ENCODE assay signal across 10 cellular contexts in genomic region chr4:182809417-182810102, GRCh38.
DNase-seq lines count a peak whose midpoint lies in the region; ATAC-seq, FAIRE-seq and TF ChIP-seq lines count a peak whose summit lies in the region.
"Had no signal": no experiment of that assay in that cellular context is flagged by ENCODE, and none has a peak within 500 bp of the region (broad histone marks: within the 10 kb centered on the region; RNA-seq: fewer than 3 reads in every experiment).

No MANE protein-coding gene starts in this region.

- TF ChIP-seq CTCF in DOHH2 (IDR thresholded peaks at IDR 0.05; ENCODE audit: low read depth, low read length, poor library complexity, severe bottlenecking) (peak; percentile 33), astrocyte (IDR thresholded peaks at IDR 0.05; ENCODE audit: insufficient read depth, low read depth, low read length) (no peak)

- no peak overlapping the region for H3K4me3 Mint-ChIP-seq in astrocyte (ENCODE audit: unreplicated experiment)

- H3K9ac ChIP-seq in astrocyte (ENCODE audit: low read length): no peak overlapping the region

- H3K27me3 Mint-ChIP-seq in astrocyte (ENCODE audit: low read depth, unreplicated experiment): no peaks in the 10 kb centered on the region

- H3K4me3 ChIP-seq in DOHH2 (ENCODE audit: low read length) (no peak overlapping the region), astrocyte (ENCODE audit: insufficient read depth, low read depth, low read length) (no peak overlapping the region)
- H3K4me3 ChIP-seq: K562 had no signal

- H3K27ac ChIP-seq in DOHH2 (ENCODE audit: low read depth, low read length) (no peak overlapping the region), astrocyte (ENCODE audit: low read depth, low read length) (peak overlapping the region; percentile 7)

- no peak overlapping the region for H2AFZ ChIP-seq in astrocyte (ENCODE audit: low read depth, low read length)

- H3K36me3 ChIP-seq in DOHH2 (ENCODE audit: control insufficient read depth, low read length): no peaks in the 10 kb centered on the region
- no peaks in the 10 kb centered on the region for H3K36me3 ChIP-seq in astrocyte (ENCODE audit: insufficient read depth, low read length)

- no peak overlapping the region for H3K4me2 ChIP-seq in DOHH2 (ENCODE audit: low read length)
- peak overlapping the region; percentile 12 for H3K4me2 ChIP-seq in astrocyte (ENCODE audit: low read length)

- peaks cover 11% of the 10 kb centered on the region; the same call in 1 of the 2 replicates for H3K9me3 ChIP-seq in DOHH2 (ENCODE audit: control insufficient read depth, insufficient read depth, low read length)
- H3K9me3 ChIP-seq in astrocyte (ENCODE audit: insufficient read depth, low read depth, low read length): peaks cover 19% of the 10 kb centered on the region

- FAIRE-seq in astrocyte (lab: Jason Lieb, UNC): no peak
- FAIRE-seq: endothelial cell of umbilical vein, K562 had no signal

- H3K36me3 Mint-ChIP-seq in astrocyte (ENCODE audit: low read depth, unreplicated experiment): peaks cover 4% of the 10 kb centered on the region

- H3K4me1 Mint-ChIP-seq in astrocyte (ENCODE audit: low read depth, unreplicated experiment): peaks cover 6% of the 10 kb centered on the region

- no peaks in the 10 kb centered on the region for H3K27me3 ChIP-seq in DOHH2 (ENCODE audit: control insufficient read depth, low read length)
- H3K27me3 ChIP-seq in astrocyte (ENCODE audit: insufficient read depth, low read length): no peaks in the 10 kb centered on the region

- ATAC-seq in GM19438 (IDR thresholded peaks at IDR 0.05; ENCODE audit: low read depth, unreplicated experiment) (peak; percentile 24), HG03378 (IDR thresholded peaks at IDR 0.05; ENCODE audit: unreplicated experiment) (peak; percentile 34)
- ATAC-seq: K562 had no signal

- H4K20me1 ChIP-seq in DOHH2 (ENCODE audit: control insufficient read depth, insufficient read depth, low read depth, low read length) (no peaks in the 10 kb centered on the region), astrocyte (ENCODE audit: insufficient read depth, low read length) (no peaks in the 10 kb centered on the region)

- H3K27ac Mint-ChIP-seq in astrocyte (ENCODE audit: unreplicated experiment): no peak overlapping the region

- H3K4me1 ChIP-seq in DOHH2 (ENCODE audit: control insufficient read depth, low read length) (no peaks in the 10 kb centered on the region), astrocyte (ENCODE audit: insufficient read depth, low read length) (peaks cover 9% of the 10 kb centered on the region)

- H3F3A ChIP-seq in DOHH2 (ENCODE audit: control insufficient read depth, insufficient read depth): no peaks in the 10 kb centered on the region

- H3K9me2 ChIP-seq in DOHH2 (replicated peaks; ENCODE audit: control insufficient read depth, low read length): no peaks in the 10 kb centered on the region

- H3K9me3 Mint-ChIP-seq in astrocyte (ENCODE audit: unreplicated experiment): peaks cover 16% of the 10 kb centered on the region

- H3K79me2 ChIP-seq in DOHH2 (ENCODE audit: control insufficient read depth, low read length) (no peaks in the 10 kb centered on the region), astrocyte (ENCODE audit: insufficient read depth, low read length) (no peaks in the 10 kb centered on the region)

- no peak for DNase-seq in astrocyte (ENCODE audit: low read depth)
- no peak for DNase-seq in HuH-7 (ENCODE audit: low spot score)
- DNase-seq in effector CD4-positive, alpha-beta T cell: no peak
- no peak for DNase-seq in cortex of kidney (lab: John Stamatoyannopoulos, UW)
- DNase-seq in NCI-H2171 (lab: John Stamatoyannopoulos, UW): no peak
